ENCODE assay signal across 8 cellular contexts in genomic region chr5:71455427-71456361, GRCh38. TPM values are rescaled to one million over a fixed set of nuclear protein-coding genes. Genes with fewer than 3 reads are reported as not detected.
DNase-seq lines count a peak whose midpoint lies in the region; ATAC-seq, FAIRE-seq and TF ChIP-seq lines count a peak whose summit lies in the region.

TSS of gene BDP1 (plus strand) at chr5:71455651. CDS start at chr5:71455878, 227 bp downstream.

- H3K36me3 Mint-ChIP-seq in activated naive CD8-positive, alpha-beta T cell treated with anti-CD3 and anti-CD28 coated beads, Interleukin-2, amount 50 U/mL, for 24 hours (ENCODE audit: low read depth), result peaks cover 28% of the 10 kb centered on the region

- H3K27me3 Mint-ChIP-seq in activated naive CD8-positive, alpha-beta T cell treated with anti-CD3 and anti-CD28 coated beads, Interleukin-2, amount 50 U/mL, for 24 hours, result peaks cover 5% of the 10 kb centered on the region

- peak; percentile 24; the same call in 1 of the 2 replicates for TF ChIP-seq CTCF in GM12875 (IDR thresholded peaks at IDR 0.05; ENCODE audit: borderline replicate concordance, insufficient read depth, low read depth, low read length)
- peak in 2 of 4 donors; percentile 10 to 11 for TF ChIP-seq CTCF in pancreas (IDR thresholded peaks at IDR 0.05)
- TF ChIP-seq CTCF in tibial artery (IDR thresholded peaks at IDR 0.05), result peak; percentile 28 to 38

- FAIRE-seq in pancreas (lab: Jason Lieb, UNC), result peak; percentile 80

- peak within 1 kb of the TSS; percentile 99 for H3K27ac Mint-ChIP-seq in activated naive CD8-positive, alpha-beta T cell treated with anti-CD3 and anti-CD28 coated beads, Interleukin-2, amount 50 U/mL, for 24 hours

- H3K9me3 ChIP-seq in pancreas (no peaks in the 10 kb centered on the region), tibial artery (no peaks in the 10 kb centered on the region)

- H3K4me3 ChIP-seq in GM12875 (ENCODE audit: low read depth, low read length) (peak within 1 kb of the TSS; percentile 83), pancreas (peak within 1 kb of the TSS; percentile 42 to 99 (median 74)), tibial artery (peak within 1 kb of the TSS; percentile 85 to 89)

- peaks cover 13 to 20% (median 20%) of the 10 kb centered on the region in 3 donors for H3K4me1 ChIP-seq in pancreas
- H3K4me1 ChIP-seq in tibial artery, result peaks cover 0 to 17% (median 6%) of the 10 kb centered on the region in 4 donors

- no peaks in the 10 kb centered on the region for H3K9me3 Mint-ChIP-seq in activated naive CD8-positive, alpha-beta T cell treated with anti-CD3 and anti-CD28 coated beads, Interleukin-2, amount 50 U/mL, for 24 hours

- H3K36me3 ChIP-seq in pancreas, result peaks cover 0 to 14% (median 10%) of the 10 kb centered on the region in 3 donors
- peaks cover 7 to 21% (median 17%) of the 10 kb centered on the region in 3 donors for H3K36me3 ChIP-seq in tibial artery

- intact Hi-C loops in Right ventricle myocardium superior (cut with DNase I) (no loop called here), pancreas (cut with DNase I) (no loop called here), tibial artery (cut with DNase I; ENCODE audit: low total_unique reads) (no loop called here)

- H3K27me3 ChIP-seq in pancreas (no peaks in the 10 kb centered on the region), tibial artery (peaks cover 0 to under 1% of the 10 kb centered on the region in 2 donors)

- H3K4me1 Mint-ChIP-seq in activated naive CD8-positive, alpha-beta T cell treated with anti-CD3 and anti-CD28 coated beads, Interleukin-2, amount 50 U/mL, for 24 hours, result peaks cover 26% of the 10 kb centered on the region

- ATAC-seq in HG02798 (IDR thresholded peaks at IDR 0.05; ENCODE audit: poor library complexity, unreplicated experiment) (peak; percentile 95), Right ventricle myocardium superior (ENCODE audit: poor library complexity) (peak; percentile 99), pancreas (peak; percentile 95 to 98 (median 98))
- peak; percentile 94 for ATAC-seq in activated naive CD8-positive, alpha-beta T cell treated with anti-CD3 and anti-CD28 coated beads, Interleukin-2, amount 50 U/mL, for 24 hours

- WGBS in pancreas, 2 donors, result 0 to 1% methylated on average over 43 to 50 of the region's 50 CpGs

- DNase-seq in NCI-H1417 treated with DMSO at 0.1 percent for 48 hours (lab: John Stamatoyannopoulos, UW) (peak; percentile 53), SW480 (ENCODE audit: low spot score) (peak; percentile 88), Right ventricle myocardium superior (peak; percentile 99), pancreas (peak; percentile 94 to 98 (median 97)), tibial artery (peak; percentile 96 to 97)
- DNase-seq in activated naive CD8-positive, alpha-beta T cell treated with anti-CD3 and anti-CD28 coated beads, Interleukin-2, amount 50 U/mL, for 24 hours, result peak; percentile 98

- H3K27ac ChIP-seq in pancreas, result peak within 1 kb of the TSS; percentile 87 to 93 (median 92)
- H3K27ac ChIP-seq in tibial artery, result peak within 1 kb of the TSS; percentile 85 to 93

- H3K4me3 Mint-ChIP-seq in activated naive CD8-positive, alpha-beta T cell treated with anti-CD3 and anti-CD28 coated beads, Interleukin-2, amount 50 U/mL, for 24 hours, result peak within 1 kb of the TSS; percentile 94

RNA-seq across cellular contexts. Expression of gene BDP1, which starts in this region (rescaled TPM):
- total RNA-seq in Right ventricle myocardium superior, result 12.8 TPM
- total RNA-seq in pancreas, result 10 to 100 TPM in 2 of 6 donors, 1 to 10 TPM in 4; 7.4 to 13.7 (median 8.6) TPM
- polyA plus RNA-seq in pancreas, result 1 to 10 TPM; 7.0 to 8.0 TPM

Comparison
In these comparisons a context has a peak if more than half of its experiments do, and no peak if none do; other contexts are left out.
1. Peak in every context shown above with its lines: DNase-seq, ATAC-seq, H3K4me3 ChIP-seq and H3K27ac ChIP-seq.